ENCODE assay signal across 13 cellular contexts in the genomic region with DNA sequence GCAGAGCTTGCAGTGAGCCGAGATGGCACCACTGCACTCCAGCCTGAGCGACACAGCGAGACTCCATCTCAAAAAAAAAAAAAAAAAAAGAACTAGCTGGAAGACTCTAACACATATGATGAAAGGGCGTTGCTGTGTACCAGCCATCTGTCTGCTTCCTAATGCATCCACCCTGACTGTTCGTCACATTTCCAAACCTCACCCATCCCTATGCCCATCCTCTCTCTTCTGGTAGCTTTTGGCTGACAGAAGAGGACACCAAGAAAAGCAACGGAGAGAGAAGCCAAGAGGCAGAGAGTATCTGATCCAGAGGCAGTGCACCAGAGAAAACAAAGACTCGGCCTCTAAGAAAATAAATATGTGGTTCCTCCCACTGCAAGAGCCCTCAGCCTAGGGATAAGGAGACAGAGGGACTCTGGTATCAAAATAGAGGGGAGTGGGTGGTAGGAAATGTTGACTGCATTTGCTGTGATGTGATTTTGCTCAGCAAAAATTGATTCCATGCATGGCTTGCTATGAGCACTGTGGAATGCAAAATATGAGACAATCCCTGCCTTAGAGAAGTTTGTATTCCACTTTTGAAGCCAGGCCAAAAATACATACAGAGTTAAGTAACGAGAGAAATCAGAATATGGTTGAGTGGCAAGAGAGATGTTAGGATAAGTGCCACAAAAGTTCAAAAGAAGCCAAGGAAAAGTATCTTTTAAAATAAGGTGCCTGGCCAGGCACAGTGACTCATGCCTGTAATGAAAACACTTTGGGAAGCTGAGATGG.
A peak's percentile ranks its signal among the peaks of the same experiment; 100 is the strongest.
DNase-seq lines count a peak whose midpoint lies in the region; ATAC-seq and TF ChIP-seq lines count a peak whose summit lies in the region.
"Had no signal": no experiment of that assay in that cellular context is flagged by ENCODE, and none has a peak within 500 bp of the region (broad histone marks: within the 10 kb centered on the region; RNA-seq: fewer than 3 reads in every experiment).

No MANE protein-coding gene starts in this region.

- no peaks in the 10 kb centered on the region for H4K20me1 ChIP-seq in osteoblast (ENCODE audit: insufficient read depth, low read length)

- WGBS in esophagus squamous epithelium, 2 donors: 51 to 56% methylated on average over 8 of the region's 8 CpGs

- H3K36me3 Mint-ChIP-seq in activated naive CD8-positive, alpha-beta T cell treated with anti-CD3 and anti-CD28 coated beads, Interleukin-2, amount 50 U/mL, for 24 hours (ENCODE audit: low read depth): no peaks in the 10 kb centered on the region
- H3K36me3 Mint-ChIP-seq: CD8-positive, alpha-beta T cell had no signal

- TF ChIP-seq POLR2A in esophagus squamous epithelium (IDR thresholded peaks at IDR 0.05): no peak

- H3K27ac ChIP-seq in RWPE1 (peak overlapping the region; percentile 57), osteoblast (ENCODE audit: low read depth, low read length) (peak overlapping the region; percentile 44), esophagus squamous epithelium (no peak overlapping the region)
- H3K27ac ChIP-seq: VCaP had no signal

- no peak overlapping the region for H3K4me3 ChIP-seq in fibroblast of pulmonary artery (replicated peaks; ENCODE audit: low read depth, low read length)
- peak overlapping the region; percentile 23 for H3K4me3 ChIP-seq in osteoblast (ENCODE audit: insufficient read depth, low read length)
- H3K4me3 ChIP-seq in esophagus squamous epithelium: no peak overlapping the region

- peak overlapping the region; percentile 62 for H3K4me2 ChIP-seq in osteoblast (ENCODE audit: insufficient read depth, low read length)

- no peaks in the 10 kb centered on the region for H3K79me2 ChIP-seq in osteoblast (ENCODE audit: insufficient read depth, low read length)

- H3K36me3 ChIP-seq in osteoblast (ENCODE audit: insufficient read depth, low read length): no peaks in the 10 kb centered on the region
- no peaks in the 10 kb centered on the region for H3K36me3 ChIP-seq in esophagus squamous epithelium

- no peak for ATAC-seq in activated naive CD8-positive, alpha-beta T cell treated with anti-CD3 and anti-CD28 coated beads, Interleukin-2, amount 50 U/mL, for 24 hours
- ATAC-seq: CD8-positive, alpha-beta T cell; stimulated activated naive CD8-positive, alpha-beta T cell treated with anti-CD3 and anti-CD28 coated beads, Interleukin-15, Interleukin-2, amounts not matched to agents 100 U/mL and 50 U/mL, for 24 hours had no signal

- H3K27me3 Mint-ChIP-seq in activated naive CD8-positive, alpha-beta T cell treated with anti-CD3 and anti-CD28 coated beads, Interleukin-2, amount 50 U/mL, for 24 hours: peaks cover 2% of the 10 kb centered on the region

- no peak overlapping the region for H2AFZ ChIP-seq in osteoblast (ENCODE audit: low read length)

- H3K27me3 ChIP-seq in osteoblast (ENCODE audit: insufficient read depth, low read length) (no peaks in the 10 kb centered on the region), esophagus squamous epithelium (no peaks in the 10 kb centered on the region)

- no peak overlapping the region for H3K4me3 Mint-ChIP-seq in activated naive CD8-positive, alpha-beta T cell treated with anti-CD3 and anti-CD28 coated beads, Interleukin-2, amount 50 U/mL, for 24 hours
- H3K4me3 Mint-ChIP-seq: CD8-positive, alpha-beta T cell had no signal

- H3K27ac Mint-ChIP-seq in activated naive CD8-positive, alpha-beta T cell treated with anti-CD3 and anti-CD28 coated beads, Interleukin-2, amount 50 U/mL, for 24 hours: no peak overlapping the region
- H3K27ac Mint-ChIP-seq: CD8-positive, alpha-beta T cell had no signal

- POLR2A ChIA-PET in RWPE1 (lab: Yijun Ruan, JAX; ENCODE audit: low non-redundant PET): no interaction called here

- H3K4me1 ChIP-seq in osteoblast (ENCODE audit: insufficient read depth, low read length): peaks cover 18% of the 10 kb centered on the region
- no peaks in the 10 kb centered on the region for H3K4me1 ChIP-seq in esophagus squamous epithelium

- H3K4me1 Mint-ChIP-seq in activated naive CD8-positive, alpha-beta T cell treated with anti-CD3 and anti-CD28 coated beads, Interleukin-2, amount 50 U/mL, for 24 hours: no peaks in the 10 kb centered on the region

- intact Hi-C loops in esophagus squamous epithelium (cut with DNase I): no loop called here

- TF ChIP-seq CTCF in RWPE1 (conservative IDR thresholded peaks at IDR 0.05; ENCODE audit: low read depth) (no peak), fibroblast of pulmonary artery (IDR thresholded peaks at IDR 0.05; ENCODE audit: low read length, missing control alignments) (no peak), osteoblast (IDR thresholded peaks at IDR 0.05; ENCODE audit: extremely low read depth, low read depth, low read length) (no peak), esophagus squamous epithelium (IDR thresholded peaks at IDR 0.05) (no peak)

- DNase-seq in GM03348 (ENCODE audit: low spot score) (peak; percentile 60), RWPE1 (ENCODE audit: low spot score) (no peak), fibroblast of pulmonary artery (ENCODE audit: low read depth) (peak; percentile 14), osteoblast (ENCODE audit: insufficient read length, low spot score, missing footprints) (peak; percentile 64), esophagus squamous epithelium (lab: John Stamatoyannopoulos, UW) (no peak), NCI-H2196 treated with DMSO at 0.1 percent for 48 hours (lab: John Stamatoyannopoulos, UW; ENCODE audit: unreplicated experiment) (no peak)
- no peak for DNase-seq in activated naive CD8-positive, alpha-beta T cell treated with anti-CD3 and anti-CD28 coated beads, Interleukin-2, amount 50 U/mL, for 24 hours
- DNase-seq in stimulated activated CD8-positive, alpha-beta memory T cell treated with anti-CD3 and anti-CD28 coated beads, Interleukin-4, amount 100 ng/mL, for 48 hours: no peak
- DNase-seq: activated gamma-delta T cell treated with Interleukin-2 at 50 U/mL for 16 hours; CD8-positive, alpha-beta T cell; central memory CD4-positive, alpha-beta T cell; stimulated activated naive CD8-positive, alpha-beta T cell treated with anti-CD3 and anti-CD28 coated beads, Interleukin-15, Interleukin-2, amounts not matched to agents 100 U/mL and 50 U/mL, for 24 hours had no signal

- no peaks in the 10 kb centered on the region for H3K9me3 ChIP-seq in osteoblast (ENCODE audit: low read depth, low read length)
- H3K9me3 ChIP-seq in esophagus squamous epithelium: no peaks in the 10 kb centered on the region

- H3K9me3 Mint-ChIP-seq in activated naive CD8-positive, alpha-beta T cell treated with anti-CD3 and anti-CD28 coated beads, Interleukin-2, amount 50 U/mL, for 24 hours: no peaks in the 10 kb centered on the region
- H3K9me3 Mint-ChIP-seq: CD8-positive, alpha-beta T cell had no signal

- CTCF ChIA-PET in RWPE1 (lab: Yijun Ruan, JAX): no interaction called here

Comparison
In these comparisons a context has a peak if more than half of its experiments do, and no peak if none do; other contexts are left out.
1. DNase-seq: peak in GM03348 (single experiment), fibroblast of pulmonary artery (single experiment) and osteoblast (single experiment); none in RWPE1 (single experiment), esophagus squamous epithelium (single experiment), NCI-H2196 treated with DMSO at 0.1 percent for 48 hours (single experiment), activated naive CD8-positive, alpha-beta T cell treated with anti-CD3 and anti-CD28 coated beads, Interleukin-2, amount 50 U/mL, for 24 hours (single experiment) and stimulated activated CD8-positive, alpha-beta memory T cell treated with anti-CD3 and anti-CD28 coated beads, Interleukin-4, amount 100 ng/mL, for 48 hours (single experiment).
2. H3K27ac ChIP-seq: peak in RWPE1 (single experiment) and osteoblast (single experiment); none in esophagus squamous epithelium (0 of 4).